Comparison of ENCODE assay signal across 8 cellular contexts in genomic region chr2:25981596-25982272, GRCh38. TPM values are rescaled to one million over a fixed set of nuclear protein-coding genes. Genes with fewer than 3 reads are reported as not detected.
DNase-seq lines count a peak whose midpoint lies in the region; ATAC-seq and TF ChIP-seq lines count a peak whose summit lies in the region.

No MANE protein-coding gene starts in this region.

- H3K36me3 ChIP-seq in gastrocnemius medialis: no peaks in the 10 kb centered on the region

- H3K27me3 Mint-ChIP-seq in activated T-helper 17 cell treated with anti-CD3 and anti-CD28 coated beads, Interleukin-2, amount 50 U/mL, for 72 hours: no peaks in the 10 kb centered on the region

- H3K9me3 ChIP-seq in right cardiac atrium (ENCODE audit: control insufficient read depth, low read length) (no peaks in the 10 kb centered on the region), gastrocnemius medialis (no peaks in the 10 kb centered on the region)

- H3K27ac ChIP-seq in right cardiac atrium (ENCODE audit: low read length): no peak overlapping the region
- peak overlapping the region in 3 of 4 donors; percentile 29 to 67 (median 56) for H3K27ac ChIP-seq in gastrocnemius medialis

- peak overlapping the region; percentile 46 for H3K27ac Mint-ChIP-seq in activated T-helper 17 cell treated with anti-CD3 and anti-CD28 coated beads, Interleukin-2, amount 50 U/mL, for 72 hours

- in situ Hi-C loops in gastrocnemius medialis (cut with MboI; ENCODE audit: low sequenced_read_pairs in 4 of 4): loop anchor here in 1 of 4 donors (25.0 kb wide), 1 partner anchor 356 kb away; the partner anchor contains the start of genes ADGRF3 and SELENOI

- H3K4me3 ChIP-seq in right cardiac atrium (ENCODE audit: low read length): peak overlapping the region; percentile 75
- H3K4me3 ChIP-seq in gastrocnemius medialis: peak overlapping the region; percentile 71 to 88 (median 76)

- DNase-seq in activated CD8-positive, alpha-beta memory T cell treated with anti-CD3 and anti-CD28 coated beads for 48 hours (ENCODE audit: low read depth in 2 of 3, low spot score in 2 of 3): peak in 2 of 3 experiments; percentile 6 to 20
- DNase-seq in activated CD8-positive, alpha-beta memory T cell treated with anti-CD3 and anti-CD28 coated beads, Interleukin-2, amount 50 U/mL, for 4 hours: no peak
- peak; percentile 24 to 65 (median 59) for DNase-seq in right cardiac atrium
- no peak for DNase-seq in gastrocnemius medialis
- DNase-seq in NCI-H446 treated with DMSO at 0.1 percent for 48 hours (lab: John Stamatoyannopoulos, UW): no peak
- DNase-seq in HuH-7.5 (ENCODE audit: low spot score): no peak

- H3K4me3 Mint-ChIP-seq in activated T-helper 17 cell treated with anti-CD3 and anti-CD28 coated beads, Interleukin-2, amount 50 U/mL, for 72 hours: peak overlapping the region; percentile 73

- H3K27me3 ChIP-seq in right cardiac atrium (ENCODE audit: control insufficient read depth, insufficient read depth): no peaks in the 10 kb centered on the region
- no peaks in the 10 kb centered on the region for H3K27me3 ChIP-seq in gastrocnemius medialis

- H3K4me1 Mint-ChIP-seq in activated T-helper 17 cell treated with anti-CD3 and anti-CD28 coated beads, Interleukin-2, amount 50 U/mL, for 72 hours: no peaks in the 10 kb centered on the region

- H3K4me1 ChIP-seq in right cardiac atrium (ENCODE audit: control insufficient read depth, insufficient read depth, low read length) (no peaks in the 10 kb centered on the region), gastrocnemius medialis (peaks cover 6 to 10% of the 10 kb centered on the region in 2 donors)

- H3K9me3 Mint-ChIP-seq in activated T-helper 17 cell treated with anti-CD3 and anti-CD28 coated beads, Interleukin-2, amount 50 U/mL, for 72 hours: no peaks in the 10 kb centered on the region

- WGBS in right cardiac atrium: 10% methylated on average over 44 of the region's 44 CpGs

- H3K36me3 Mint-ChIP-seq in activated T-helper 17 cell treated with anti-CD3 and anti-CD28 coated beads, Interleukin-2, amount 50 U/mL, for 72 hours (ENCODE audit: low read depth): no peaks in the 10 kb centered on the region

- TF ChIP-seq POLR2A in gastrocnemius medialis (IDR thresholded peaks at IDR 0.05): no peak

- peak; percentile 23 for ATAC-seq in HG03135 (IDR thresholded peaks at IDR 0.05; ENCODE audit: unreplicated experiment)
- ATAC-seq in activated T-helper 17 cell treated with anti-CD3 and anti-CD28 coated beads, Interleukin-2, amount 50 U/mL, for 72 hours (replicated peaks): peak; percentile 61
- ATAC-seq in right cardiac atrium: peak; percentile 50 to 53
- peak; percentile 24 to 29 for ATAC-seq in gastrocnemius medialis

- intact Hi-C loops in right cardiac atrium (cut with DNase I) (no loop called here), gastrocnemius medialis (cut with DNase I; ENCODE audit: low total_unique reads) (no loop called here)

- no peak for TF ChIP-seq CTCF in gastrocnemius medialis (IDR thresholded peaks at IDR 0.05 in 4 of 5, conservative IDR thresholded peaks at IDR 0.05 in 1 of 5)

RNA-seq across cellular contexts. Expression of gene KIF3C, which starts 0.6 kb away (rescaled TPM):
- 1 to 10 TPM; 3.0 to 3.4 TPM for total RNA-seq in activated T-helper 17 cell treated with anti-CD3 and anti-CD28 coated beads, Interleukin-2, amount 50 U/mL, for 72 hours
- total RNA-seq in right cardiac atrium (1 to 10 TPM; 4.0 to 6.7 (median 4.9) TPM), gastrocnemius medialis (1 to 10 TPM; 1.1 to 4.4 (median 2.1) TPM)
- polyA plus RNA-seq in right cardiac atrium: 3.1 TPM

RNA-seq across cellular contexts. Expression of gene RAB10, which starts 52.1 kb away (rescaled TPM):
- 100 to 1,000 TPM in 1 of 2 donors, 10 to 100 TPM in 1; 68.5 to 107 TPM for total RNA-seq in activated T-helper 17 cell treated with anti-CD3 and anti-CD28 coated beads, Interleukin-2, amount 50 U/mL, for 72 hours
- 100 to 1,000 TPM in 1 of 4 donors, 10 to 100 TPM in 3; 90.1 to 103 (median 97.4) TPM for total RNA-seq in right cardiac atrium
- 53.0 TPM for polyA plus RNA-seq in right cardiac atrium
- 100 to 1,000 TPM; 138 to 234 (median 168) TPM for total RNA-seq in gastrocnemius medialis

Comparison
In these comparisons a context has a peak if more than half of its experiments do, and no peak if none do; other contexts are left out.
1. DNase-seq: peak in activated CD8-positive, alpha-beta memory T cell treated with anti-CD3 and anti-CD28 coated beads for 48 hours (2 of 3) and right cardiac atrium (3 of 3); none in activated CD8-positive, alpha-beta memory T cell treated with anti-CD3 and anti-CD28 coated beads, Interleukin-2, amount 50 U/mL, for 4 hours (single experiment), gastrocnemius medialis (0 of 2), NCI-H446 treated with DMSO at 0.1 percent for 48 hours (single experiment) and HuH-7.5 (single experiment).
2. Peak in every context shown above with its lines, with median percentiles within 50 percentile points of each other: ATAC-seq.